ENCODE assay signal across 8 cellular contexts in the genomic region with DNA sequence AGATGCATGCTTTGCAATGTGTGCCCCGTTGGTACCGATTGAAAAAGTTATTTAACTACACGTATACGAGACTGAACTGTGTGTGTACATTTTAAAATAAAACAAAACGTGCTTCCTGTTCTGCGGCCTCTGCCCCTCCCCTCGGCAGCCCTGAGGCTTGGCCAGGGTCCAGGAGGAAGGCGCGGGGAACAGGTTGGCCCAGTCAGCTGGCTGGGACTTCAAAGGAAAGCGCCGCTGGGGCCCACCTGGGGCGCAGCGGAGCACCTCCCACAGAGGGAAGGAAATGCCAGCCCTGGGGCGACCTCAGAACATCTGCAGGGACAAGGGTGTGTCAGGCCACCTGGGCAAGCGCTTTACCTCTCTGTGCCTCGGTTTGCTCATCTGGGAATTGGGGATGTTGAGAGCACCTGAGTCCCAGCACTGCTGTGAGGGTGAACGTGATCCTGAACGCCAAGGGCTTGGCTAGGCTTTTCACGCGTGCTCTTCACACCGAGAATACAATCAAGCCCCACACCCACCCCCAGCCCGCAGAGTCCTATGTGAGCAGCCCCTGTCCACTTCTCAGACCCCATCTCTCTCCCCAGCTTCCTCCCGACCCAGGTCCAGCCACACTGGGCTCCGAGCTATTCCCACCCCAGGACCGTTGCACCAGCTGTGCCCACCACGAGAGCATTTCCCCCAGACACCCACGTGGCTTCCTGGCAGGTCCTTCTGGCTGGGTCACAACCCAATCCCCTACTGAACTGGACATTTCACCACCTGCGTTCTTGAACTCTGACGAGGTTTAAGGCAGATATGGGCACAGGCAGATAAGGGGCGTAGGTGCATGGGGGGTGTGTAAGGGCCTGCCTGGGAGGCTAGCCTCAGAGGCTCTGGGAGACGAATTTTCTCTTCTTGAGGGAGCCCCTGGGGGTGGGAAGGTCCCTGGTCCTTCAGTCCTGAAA. TPM values are rescaled to one million over a fixed set of nuclear protein-coding genes. Genes with fewer than 3 reads are reported as not detected.
DNase-seq lines count a peak whose midpoint lies in the region; ATAC-seq lines count a peak whose summit lies in the region.

No MANE protein-coding gene starts in this region.

- H3K4me3 Mint-ChIP-seq in activated CD8-positive, alpha-beta T cell treated with anti-CD3 and anti-CD28 coated beads, Interleukin-2, amount 10 ng/mL, durations not matched to agents 7 days and 5 days = peak overlapping the region; percentile 60

- POLR2A ChIA-PET in activated CD8-positive, alpha-beta T cell treated with anti-CD3 and anti-CD28 coated beads, Interleukin-2, amount 10 ng/mL, durations not matched to agents 7 days and 5 days (lab: Charles Lee) = no interaction called here

- intact Hi-C loops in posterior vena cava (cut with DNase I) = no loop called here

- H3K27me3 Mint-ChIP-seq in activated CD8-positive, alpha-beta T cell treated with anti-CD3 and anti-CD28 coated beads, Interleukin-2, amount 10 ng/mL, durations not matched to agents 7 days and 5 days (ENCODE audit: low read depth) = peaks cover 33% of the 10 kb centered on the region

- peak overlapping the region; percentile 30 for H3K27ac ChIP-seq in epithelial cell of prostate

- peak; percentile 80 for ATAC-seq in HG03175 (IDR thresholded peaks at IDR 0.05; ENCODE audit: unreplicated experiment)
- peak; percentile 91 for ATAC-seq in activated CD8-positive, alpha-beta T cell treated with anti-CD3 and anti-CD28 coated beads, Interleukin-2, amount 10 ng/mL, durations not matched to agents 7 days and 5 days

- CTCF ChIA-PET in activated CD8-positive, alpha-beta T cell treated with anti-CD3 and anti-CD28 coated beads, Interleukin-2, amount 10 ng/mL, durations not matched to agents 7 days and 5 days (lab: Charles Lee) = no interaction called here

- H3K9me3 Mint-ChIP-seq in activated CD8-positive, alpha-beta T cell treated with anti-CD3 and anti-CD28 coated beads, Interleukin-2, amount 10 ng/mL, durations not matched to agents 7 days and 5 days (ENCODE audit: insufficient read depth) = no peaks in the 10 kb centered on the region

- H3K27ac Mint-ChIP-seq in activated CD8-positive, alpha-beta T cell treated with anti-CD3 and anti-CD28 coated beads, Interleukin-2, amount 10 ng/mL, durations not matched to agents 7 days and 5 days = peak overlapping the region; percentile 33

- H3K36me3 Mint-ChIP-seq in activated CD8-positive, alpha-beta T cell treated with anti-CD3 and anti-CD28 coated beads, Interleukin-2, amount 10 ng/mL, durations not matched to agents 7 days and 5 days (ENCODE audit: low read depth) = no peaks in the 10 kb centered on the region

- H3K4me1 Mint-ChIP-seq in activated CD8-positive, alpha-beta T cell treated with anti-CD3 and anti-CD28 coated beads, Interleukin-2, amount 10 ng/mL, durations not matched to agents 7 days and 5 days (ENCODE audit: low read depth) = peaks cover 32% of the 10 kb centered on the region

- DNase-seq in NCI-H82 (lab: John Stamatoyannopoulos, UW) (peak; percentile 64), NCI-H82 treated with DMSO at 0.1 percent for 48 hours (lab: John Stamatoyannopoulos, UW; ENCODE audit: unreplicated experiment) (no peak), NCI-H2227 treated with DMSO at 0.1 percent for 48 hours (lab: John Stamatoyannopoulos, UW) (peak; percentile 32), epithelial cell of prostate (ENCODE audit: low read depth, low spot score) (peak; percentile 72), posterior vena cava (ENCODE audit: low spot score) (peak; percentile 92), pons (ENCODE audit: low spot score) (no peak)
- DNase-seq in activated CD8-positive, alpha-beta T cell treated with anti-CD3 and anti-CD28 coated beads, Interleukin-2, amount 10 ng/mL, durations not matched to agents 7 days and 5 days = peak; percentile 84

RNA-seq across cellular contexts. Expression of a gene that starts 41.9 kb away (rescaled TPM):
- 10 to 100 TPM; 92.9 to 99.9 TPM for total RNA-seq in activated CD8-positive, alpha-beta T cell treated with anti-CD3 and anti-CD28 coated beads, Interleukin-2, amount 10 ng/mL, durations not matched to agents 7 days and 5 days
- 100 to 1,000 TPM; 210 to 279 TPM for total RNA-seq in posterior vena cava

Comparison
In these comparisons a context has a peak if more than half of its experiments do, and no peak if none do; other contexts are left out.
1. DNase-seq: peak in NCI-H82 (single experiment), NCI-H2227 treated with DMSO at 0.1 percent for 48 hours (single experiment), activated CD8-positive, alpha-beta T cell treated with anti-CD3 and anti-CD28 coated beads, Interleukin-2, amount 10 ng/mL, durations not matched to agents 7 days and 5 days (single experiment), epithelial cell of prostate (single experiment) and posterior vena cava (single experiment); none in NCI-H82 treated with DMSO at 0.1 percent for 48 hours (single experiment) and pons (single experiment).